Comparison of ENCODE assay signal across 8 cellular contexts in the genomic region with DNA sequence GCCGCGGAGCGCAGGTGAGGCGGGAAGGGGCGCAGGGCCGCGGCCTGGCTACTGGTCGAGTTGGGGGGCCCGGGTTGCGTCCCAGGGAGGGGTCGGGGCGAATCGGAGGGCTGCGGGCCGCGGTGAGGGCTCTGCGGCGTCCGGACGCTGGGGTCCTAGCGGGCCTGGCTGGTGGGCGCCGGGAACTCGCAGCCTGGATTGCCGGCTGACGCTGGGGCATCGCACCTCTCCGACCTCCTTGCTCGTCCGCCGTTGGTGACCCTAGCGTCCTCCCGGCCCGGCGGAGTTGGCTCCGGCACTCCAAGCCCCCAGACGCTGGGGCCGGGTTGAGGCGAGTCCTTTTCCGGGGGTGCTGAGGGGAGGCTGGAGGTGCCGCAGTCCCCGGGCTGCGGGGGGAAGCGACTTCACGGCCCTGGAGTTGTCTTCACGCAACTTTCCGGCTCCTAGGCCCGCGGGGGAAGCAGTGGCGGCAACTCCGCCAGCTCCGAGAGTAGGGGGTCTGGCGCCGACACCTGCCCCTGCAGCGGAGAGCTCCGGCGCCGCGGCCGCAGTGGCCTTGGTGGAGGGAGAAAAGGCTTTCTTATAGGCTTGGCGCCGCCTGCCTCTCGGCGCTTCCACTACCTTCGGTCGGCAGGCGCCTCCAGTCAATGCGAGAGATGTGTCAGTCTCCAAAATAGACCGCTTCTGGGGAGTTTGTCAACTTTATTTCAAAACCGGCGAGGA.
DNase-seq lines count a peak whose midpoint lies in the region; ATAC-seq and TF ChIP-seq lines count a peak whose summit lies in the region.

No MANE protein-coding gene starts in this region.

- in situ Hi-C loops in mammary epithelial cell (cut with MboI; ENCODE audit: low sequenced_read_pairs in 2 of 2), result no loop called here

- intact Hi-C loops in mammary epithelial cell (cut with micrococcal nuclease), result loop anchor here (2.0 to 10.0 kb wide), 4 partner anchors 77 to 340 kb away; a partner anchor contains a TSS

- H3K4me2 ChIP-seq in mammary epithelial cell (ENCODE audit: insufficient read depth, low read depth, low read length), result peak overlapping the region; percentile 70

- H3K9ac ChIP-seq in HUES48 (ENCODE audit: low read depth, low read length) (peak overlapping the region; percentile 92), mammary epithelial cell (ENCODE audit: insufficient read depth, low read length) (peak overlapping the region; percentile 91)

- peak; percentile 29 for ATAC-seq in GM19328 (IDR thresholded peaks at IDR 0.05; ENCODE audit: unreplicated experiment)

- no peaks in the 10 kb centered on the region for H3K9me3 ChIP-seq in HUES48 (ENCODE audit: control insufficient read depth, insufficient read depth, low read length)
- H3K9me3 ChIP-seq in mammary epithelial cell (replicated peaks; ENCODE audit: insufficient read depth, low read length), result no peaks in the 10 kb centered on the region

- no TSS peak for BruUV-seq in mammary epithelial cell (replicated peaks; lab: Mats Ljungman, UMichigan)

- peak overlapping the region; percentile 99 for H2AFZ ChIP-seq in mammary epithelial cell (ENCODE audit: low read depth, low read length)

- H3K79me2 ChIP-seq in mammary epithelial cell (ENCODE audit: insufficient read depth, low read length), result peaks cover 57% of the 10 kb centered on the region

- 3% methylated on average over 24 of the region's 71 CpGs for WGBS in mammary epithelial cell (ENCODE audit: low coverage, missing lambda C conversion rate)

- H3K27me3 ChIP-seq in HUES48 (ENCODE audit: control insufficient read depth, insufficient read depth, low read length) (no peaks in the 10 kb centered on the region), mammary epithelial cell (ENCODE audit: insufficient read depth, low read length) (no peaks in the 10 kb centered on the region), kidney epithelial cell (ENCODE audit: control insufficient read depth, insufficient read depth, low read length) (no peaks in the 10 kb centered on the region)

- dilution Hi-C loops in mammary epithelial cell (cut with HindIII; ENCODE audit: low sequenced_read_pairs), result no loop called here

- H3K36me3 ChIP-seq in HUES48 (ENCODE audit: control insufficient read depth, insufficient read depth, low read length), result no peaks in the 10 kb centered on the region
- no peaks in the 10 kb centered on the region for H3K36me3 ChIP-seq in mammary epithelial cell (ENCODE audit: insufficient read depth, low read length)
- no peaks in the 10 kb centered on the region for H3K36me3 ChIP-seq in kidney epithelial cell (ENCODE audit: control insufficient read depth, insufficient read depth, low read length)

- CTCF ChIA-PET in mammary epithelial cell (lab: Charles Lee; ENCODE audit: low non-redundant PET), result interaction anchor here (0.7 to 1.2 kb wide), 3 partner anchors 33 to 57 kb away, joined by 3 to 5 read pairs (median 3); no protein-coding TSS in a partner anchor

- peak overlapping the region; percentile 94 for H3K4me3 ChIP-seq in HUES48 (ENCODE audit: low read depth, low read length)
- peak overlapping the region; percentile 63 to 99 (median 67) for H3K4me3 ChIP-seq in mammary epithelial cell (replicated peaks in 1 of 3; ENCODE audit: insufficient read depth in 1 of 3, low read depth in 2 of 3, low read length in 3 of 3)
- peak overlapping the region; percentile 85 for H3K4me3 ChIP-seq in kidney epithelial cell (ENCODE audit: low read depth, low read length)

- DNase-seq in AG09319 (ENCODE audit: extremely low read depth, low read depth) (no peak), mammary epithelial cell (peak; percentile 44), kidney epithelial cell (ENCODE audit: low read depth) (no peak), GDM1 (lab: John Stamatoyannopoulos, UW) (no peak)
- peak; percentile 49 for DNase-seq in stimulated activated CD4-positive, alpha-beta T cell treated with anti-CD3 and anti-CD28 coated beads, Interleukin-4, amount 100 ng/mL, for 1 hour

- TF ChIP-seq CTCF in AG09319 (IDR thresholded peaks at IDR 0.05; ENCODE audit: low read depth, low read length) (peak; percentile 8), VCaP (conservative IDR thresholded peaks at IDR 0.05) (no peak), mammary epithelial cell (conservative IDR thresholded peaks at IDR 0.05 in 1 of 2, IDR thresholded peaks at IDR 0.05 in 1 of 2; ENCODE audit: extremely low read depth in 1 of 2, insufficient read depth in 1 of 2, low read depth in 1 of 2, low read length in 2 of 2) (peak in 1 of 2 donors; percentile 30), kidney epithelial cell (IDR thresholded peaks at IDR 0.05; ENCODE audit: insufficient read depth, low read length, poor library complexity, severe bottlenecking) (peak; percentile 6)

- peak overlapping the region; percentile 98 for H3K27ac ChIP-seq in HUES48 (ENCODE audit: low read depth, low read length)
- H3K27ac ChIP-seq in VCaP, result peak overlapping the region; percentile 91
- peak overlapping the region; percentile 79 for H3K27ac ChIP-seq in mammary epithelial cell (ENCODE audit: insufficient read depth, low read depth, low read length)

- no peaks in the 10 kb centered on the region for H3K4me1 ChIP-seq in HUES48 (ENCODE audit: control insufficient read depth, insufficient read depth, low read length)
- H3K4me1 ChIP-seq in mammary epithelial cell (ENCODE audit: insufficient read depth, low read length), result peaks cover 10% of the 10 kb centered on the region

- H4K20me1 ChIP-seq in mammary epithelial cell (ENCODE audit: insufficient read depth, low read length), result no peaks in the 10 kb centered on the region

Comparison
In these comparisons a context has a peak if more than half of its experiments do, and no peak if none do; other contexts are left out.
1. DNase-seq: peak in mammary epithelial cell (single experiment) and stimulated activated CD4-positive, alpha-beta T cell treated with anti-CD3 and anti-CD28 coated beads, Interleukin-4, amount 100 ng/mL, for 1 hour (single experiment); none in AG09319 (single experiment), kidney epithelial cell (single experiment) and GDM1 (single experiment).
2. Peak in every context shown above with its lines, with median percentiles within 50 percentile points of each other: H3K27ac ChIP-seq and H3K4me3 ChIP-seq.